Comparison of ENCODE assay signal across 1 cellular context in genomic region chr1:2522230-2522629, GRCh38.
TF ChIP-seq lines count a peak whose summit lies in the region.

No MANE protein-coding gene starts in this region.

TF ChIP-seq in liver, 16 proteins besides CTCF, POLR2A, EP300 and RAD21:
- TF ChIP-seq TAF1 (conservative IDR thresholded peaks at IDR 0.05) (no peak), EGR1 (IDR thresholded peaks at IDR 0.05; ENCODE audit: low read depth in 2 of 2) (no peak), HNF4A (conservative IDR thresholded peaks at IDR 0.05) (peak; percentile 95 to 97), GABPA (IDR thresholded peaks at IDR 0.05 in 1 of 2, conservative IDR thresholded peaks at IDR 0.05 in 1 of 2) (no peak), ATF3 (IDR thresholded peaks at IDR 0.05) (no peak), JUND (IDR thresholded peaks at IDR 0.05) (no peak), RXRA (IDR thresholded peaks at IDR 0.05) (peak; percentile 80 to 83), FOXA1 (IDR thresholded peaks at IDR 0.05) (no peak), SP1 (IDR thresholded peaks at IDR 0.05) (peak; percentile 69), HNF4G (IDR thresholded peaks at IDR 0.05) (peak; percentile 92)
